Comparison of ENCODE assay signal across 6 cellular contexts in genomic region chr11:65353900-65354264, GRCh38. TPM values are rescaled to one million over a fixed set of nuclear protein-coding genes. Genes with fewer than 3 reads are reported as not detected.
A peak's percentile ranks its signal among the peaks of the same experiment; 100 is the strongest.
DNase-seq lines count a peak whose midpoint lies in the region; ATAC-seq and TF ChIP-seq lines count a peak whose summit lies in the region.

No MANE protein-coding gene starts in this region.

- peak overlapping the region; percentile 5 to 93 (median 82) for H3K27ac ChIP-seq in dorsolateral prefrontal cortex

- no peak overlapping the region for H2AFZ ChIP-seq in Loucy (ENCODE audit: low read length)

- CTCF ChIA-PET in HEK293T (lab: Yijun Ruan, JAX), result interaction anchor here (1.0 kb wide), 1 partner anchor 39 kb away, joined by 4 read pairs; the partner anchor contains the start of gene CDC42EP2

- POLR2A ChIA-PET in HEK293T (lab: Yijun Ruan, JAX), result interaction anchor here (1.0 to 5.7 kb wide), 6 partner anchors 20 to 146 kb away, joined by 3 to 46 read pairs (median 4); partner anchors contain the start of genes DPF2 and POLA2

- peak overlapping the region; percentile 84 for H3K4me3 ChIP-seq in Loucy (ENCODE audit: low read length, poor library complexity, severe bottlenecking)
- H3K4me3 ChIP-seq in dorsolateral prefrontal cortex, result peak overlapping the region; percentile 27 to 90 (median 80)

- no peak overlapping the region for H3K9ac ChIP-seq in Loucy (ENCODE audit: low read depth, low read length, poor library complexity, severe bottlenecking)

- peaks cover 3% of the 10 kb centered on the region for H3K4me1 ChIP-seq in Loucy (ENCODE audit: insufficient read depth, low read length, poor library complexity, severe bottlenecking)

- H3F3A ChIP-seq in Loucy (ENCODE audit: low read depth), result no peaks in the 10 kb centered on the region; the same call in 1 of the 2 replicates

- H3K9me2 ChIP-seq in Loucy (replicated peaks; ENCODE audit: low read depth, low read length), result no peaks in the 10 kb centered on the region

- intact Hi-C loops in dorsolateral prefrontal cortex (cut with DNase I), result no loop called here
- intact Hi-C loops in posterior cingulate gyrus (cut with DNase I), result no loop called here

- no peaks in the 10 kb centered on the region for H3K79me2 ChIP-seq in Loucy (ENCODE audit: insufficient read depth, low read length)

- TF ChIP-seq CTCF in Loucy (conservative IDR thresholded peaks at IDR 0.05; ENCODE audit: low read length), result no peak
- TF ChIP-seq CTCF in dorsolateral prefrontal cortex (IDR thresholded peaks at IDR 0.05 in 54 of 56, conservative IDR thresholded peaks at IDR 0.05 in 2 of 56; ENCODE audit: low read depth in 1 of 56, partially characterized antibody in 56 of 56), result no peak

- H3K27me3 ChIP-seq in Loucy (ENCODE audit: insufficient read depth, low read length, poor library complexity, severe bottlenecking), result no peaks in the 10 kb centered on the region
- H3K27me3 ChIP-seq in dorsolateral prefrontal cortex, result no peaks in the 10 kb centered on the region

- peak overlapping the region; percentile 69 for H3K4me2 ChIP-seq in Loucy (ENCODE audit: low read depth, low read length, poor library complexity, severe bottlenecking)

- peaks cover 28% of the 10 kb centered on the region; the same call in 1 of the 2 replicates for H3K36me3 ChIP-seq in Loucy (ENCODE audit: insufficient read depth, low read length)

- H4K20me1 ChIP-seq in Loucy (ENCODE audit: insufficient read depth, low read length, poor library complexity, severe bottlenecking), result no peaks in the 10 kb centered on the region

- no peak for ATAC-seq in GM18873 (IDR thresholded peaks at IDR 0.05; ENCODE audit: low FRiP score, unreplicated experiment)

- H3K9me3 ChIP-seq in Loucy (ENCODE audit: insufficient read depth, low read depth, low read length), result no peaks in the 10 kb centered on the region

- DNase-seq in dorsolateral prefrontal cortex, result peak in 8 of 10 donors; percentile 33 to 61 (median 57)
- DNase-seq in posterior cingulate gyrus, result peak in 9 of 10 donors; percentile 26 to 93 (median 58)
- no peak for DNase-seq in NCI-H82 (lab: John Stamatoyannopoulos, UW)
- no peak for DNase-seq in HEK293T (ENCODE audit: extremely low spot score)

TF ChIP-seq in HEK293T, 16 proteins besides CTCF, POLR2A, EP300 and RAD21:
- no peak for TF ChIP-seq FOXM1 (IDR thresholded peaks at IDR 0.05; ENCODE audit: borderline replicate concordance)

RNA-seq across cellular contexts. Expression of gene TIGD3, which starts 0.7 kb away (rescaled TPM):
- total RNA-seq in dorsolateral prefrontal cortex, result 1 to 10 TPM in 119 of 120 experiments, under 1 TPM in 1; 0.77 to 4.5 (median 2.4) TPM

RNA-seq across cellular contexts. Expression of gene DPF2, which starts 20.2 kb away (rescaled TPM):
- 100 to 1,000 TPM in 5 of 120 experiments, 10 to 100 TPM in 115; 51.4 to 114 (median 73.5) TPM for total RNA-seq in dorsolateral prefrontal cortex

RNA-seq across cellular contexts. Expression of gene SLC25A45, which starts 28.6 kb away (rescaled TPM):
- 10 to 100 TPM in 51 of 120 experiments, 1 to 10 TPM in 69; 3.6 to 18.2 (median 9.0) TPM for total RNA-seq in dorsolateral prefrontal cortex

RNA-seq across cellular contexts. Expression of gene FRMD8, which starts 32.6 kb away (rescaled TPM):
- total RNA-seq in dorsolateral prefrontal cortex, result 10 to 100 TPM; 14.1 to 50.3 (median 21.7) TPM

RNA-seq across cellular contexts. Expression of gene CDC42EP2, which starts 39.2 kb away (rescaled TPM):
- 10 to 100 TPM in 115 of 120 experiments, 1 to 10 TPM in 5; 7.5 to 83.6 (median 20.5) TPM for total RNA-seq in dorsolateral prefrontal cortex

Comparison
In these comparisons a context has a peak if more than half of its experiments do, and no peak if none do; other contexts are left out.
1. DNase-seq: peak in dorsolateral prefrontal cortex (8 of 10) and posterior cingulate gyrus (9 of 10); none in NCI-H82 (single experiment) and HEK293T (single experiment).